In the genomic region with DNA sequence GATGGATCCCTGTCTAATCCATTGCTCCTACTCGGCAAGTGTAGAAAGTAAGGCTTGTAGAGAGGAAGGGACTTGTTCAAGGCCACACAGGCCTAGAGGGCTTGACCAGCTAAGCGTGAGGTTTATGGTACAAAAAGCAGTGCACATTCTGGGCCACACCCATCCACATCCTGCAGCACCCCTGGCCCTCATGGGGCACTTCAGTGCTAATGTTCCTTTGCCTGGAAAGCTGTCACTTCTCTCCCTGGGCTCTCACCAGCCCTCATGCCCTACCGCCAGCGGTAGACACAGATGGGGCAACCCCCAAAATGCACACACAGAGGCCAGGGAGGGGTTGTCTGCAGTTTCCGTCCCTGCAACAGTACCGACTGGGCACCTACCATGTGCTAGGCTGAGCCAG, we compare ENCODE assay signal across 24 cellular contexts. TPM values are rescaled to one million over a fixed set of nuclear protein-coding genes. Genes with fewer than 3 reads are reported as not detected.
A peak's percentile ranks its signal among the peaks of the same experiment; 100 is the strongest.
DNase-seq lines count a peak whose midpoint lies in the region; ATAC-seq and TF ChIP-seq lines count a peak whose summit lies in the region.
"Had no signal": no experiment of that assay in that cellular context is flagged by ENCODE, and none has a peak within 500 bp of the region (broad histone marks: within the 10 kb centered on the region; RNA-seq: fewer than 3 reads in every experiment).

No MANE protein-coding gene starts in this region.

- no peak overlapping the region for H2AFZ ChIP-seq in Karpas-422 (ENCODE audit: low read length)
- H2AFZ ChIP-seq: GM23248, neural progenitor cell had no signal

- peaks cover 70% of the 10 kb centered on the region for H3K4me1 Mint-ChIP-seq in activated CD8-positive, alpha-beta T cell treated with anti-CD3 and anti-CD28 coated beads, Interleukin-2, amount 10 ng/mL, durations not matched to agents 7 days and 5 days (ENCODE audit: low read depth)
- H3K4me1 Mint-ChIP-seq in activated CD8-positive, alpha-beta T cell treated with anti-CD3 and anti-CD28 coated beads for 36 hours (ENCODE audit: low read depth) = peaks cover 26% of the 10 kb centered on the region
- H3K4me1 Mint-ChIP-seq in brain = peaks cover 26% of the 10 kb centered on the region

- no peak for ATAC-seq in activated CD8-positive, alpha-beta T cell treated with anti-CD3 and anti-CD28 coated beads, Interleukin-2, amount 10 ng/mL, durations not matched to agents 7 days and 5 days
- no peak for ATAC-seq in activated CD8-positive, alpha-beta T cell treated with anti-CD3 and anti-CD28 coated beads for 36 hours
- ATAC-seq: activated CD8-positive, alpha-beta memory T cell treated with anti-CD3 and anti-CD28 coated beads, Interleukin-2, amount 10 ng/mL, durations not matched to agents 7 days and 5 days; activated T-cell treated with anti-CD3 and anti-CD28 coated beads, Interleukin-2, amount 50 U/mL, for 72 hours; right cardiac atrium had no signal

- no peaks in the 10 kb centered on the region for H3K9me3 ChIP-seq in Karpas-422 (ENCODE audit: low read length)
- H3K9me3 ChIP-seq: breast epithelium, SK-N-SH, suprapubic skin had no signal

- peak overlapping the region; percentile 25 for H3K4me3 Mint-ChIP-seq in activated CD8-positive, alpha-beta T cell treated with anti-CD3 and anti-CD28 coated beads, Interleukin-2, amount 10 ng/mL, durations not matched to agents 7 days and 5 days
- no peak overlapping the region for H3K4me3 Mint-ChIP-seq in activated CD8-positive, alpha-beta T cell treated with anti-CD3 and anti-CD28 coated beads for 36 hours
- H3K4me3 Mint-ChIP-seq in brain = no peak overlapping the region
- H3K4me3 Mint-ChIP-seq: activated CD8-positive, alpha-beta memory T cell treated with anti-CD3 and anti-CD28 coated beads, Interleukin-2, amount 10 ng/mL, durations not matched to agents 7 days and 5 days; activated T-cell treated with anti-CD3 and anti-CD28 coated beads, Interleukin-2, amount 50 U/mL, for 72 hours; CD8-positive, alpha-beta memory T cell; immature natural killer cell; neural progenitor cell had no signal

- peak overlapping the region; percentile 97 for H3K27ac Mint-ChIP-seq in activated CD8-positive, alpha-beta T cell treated with anti-CD3 and anti-CD28 coated beads, Interleukin-2, amount 10 ng/mL, durations not matched to agents 7 days and 5 days
- no peak overlapping the region for H3K27ac Mint-ChIP-seq in activated CD8-positive, alpha-beta T cell treated with anti-CD3 and anti-CD28 coated beads for 36 hours
- H3K27ac Mint-ChIP-seq in brain = peak overlapping the region in 3 of 5 experiments; percentile 2 to 73 (median 72)
- H3K27ac Mint-ChIP-seq: activated T-cell treated with anti-CD3 and anti-CD28 coated beads, Interleukin-2, amount 50 U/mL, for 72 hours; CD8-positive, alpha-beta memory T cell; immature natural killer cell had no signal

- H3K36me3 ChIP-seq in Karpas-422 (ENCODE audit: insufficient read depth, low read length) = peaks cover 17% of the 10 kb centered on the region
- H3K36me3 ChIP-seq: breast epithelium, neural progenitor cell, suprapubic skin had no signal

- peaks cover 65% of the 10 kb centered on the region for H3K79me2 ChIP-seq in Karpas-422 (ENCODE audit: low read length)

- H3K27me3 Mint-ChIP-seq in activated CD8-positive, alpha-beta T cell treated with anti-CD3 and anti-CD28 coated beads, Interleukin-2, amount 10 ng/mL, durations not matched to agents 7 days and 5 days (ENCODE audit: low read depth) = no peaks in the 10 kb centered on the region
- no peaks in the 10 kb centered on the region for H3K27me3 Mint-ChIP-seq in activated CD8-positive, alpha-beta T cell treated with anti-CD3 and anti-CD28 coated beads for 36 hours
- H3K27me3 Mint-ChIP-seq in brain = no peaks in the 10 kb centered on the region

- peak overlapping the region; percentile 93 for H3K9ac ChIP-seq in Karpas-422 (ENCODE audit: low read length)
- H3K9ac ChIP-seq: GM23248, neural progenitor cell, SK-N-SH had no signal

- peaks cover 7% of the 10 kb centered on the region; the same call in 1 of the 2 replicates for H4K20me1 ChIP-seq in Karpas-422 (ENCODE audit: insufficient read depth, low read depth, low read length)

- peak overlapping the region; percentile 94 for H3K4me2 ChIP-seq in Karpas-422 (ENCODE audit: low read depth, low read length, poor library complexity, severe bottlenecking)
- H3K4me2 ChIP-seq: neural progenitor cell, SK-N-SH had no signal

- POLR2A ChIA-PET in activated CD8-positive, alpha-beta T cell treated with anti-CD3 and anti-CD28 coated beads, Interleukin-2, amount 10 ng/mL, durations not matched to agents 7 days and 5 days (lab: Charles Lee) = interaction anchor here (0.6 kb wide), 1 partner anchor 37 kb away, joined by 3 read pairs; no protein-coding TSS in a partner anchor
- POLR2A ChIA-PET in activated CD8-positive, alpha-beta T cell treated with anti-CD3 and anti-CD28 coated beads for 36 hours (lab: Charles Lee) = interaction anchor here (1.2 kb wide), 1 partner anchor 73 kb away, joined by 4 read pairs; no protein-coding TSS in a partner anchor

- in situ Hi-C loops in GM13976 (cut with MboI; ENCODE audit: low sequenced_read_pairs, unreplicated experiment) = no loop called here

- no peaks in the 10 kb centered on the region for H3K9me3 Mint-ChIP-seq in activated CD8-positive, alpha-beta T cell treated with anti-CD3 and anti-CD28 coated beads, Interleukin-2, amount 10 ng/mL, durations not matched to agents 7 days and 5 days (ENCODE audit: insufficient read depth)
- H3K9me3 Mint-ChIP-seq in activated CD8-positive, alpha-beta T cell treated with anti-CD3 and anti-CD28 coated beads for 36 hours = no peaks in the 10 kb centered on the region
- H3K9me3 Mint-ChIP-seq in brain = peaks cover 0 to 3% (median 0%) of the 10 kb centered on the region in 5 experiments
- H3K9me3 Mint-ChIP-seq: activated T-cell treated with anti-CD3 and anti-CD28 coated beads, Interleukin-2, amount 50 U/mL, for 72 hours; immature natural killer cell; neural progenitor cell had no signal

- intact Hi-C loops in activated CD8-positive, alpha-beta T cell treated with anti-CD3 and anti-CD28 coated beads for 36 hours (cut with micrococcal nuclease) = no loop called here

- no peak for TF ChIP-seq CTCF in activated CD8-positive, alpha-beta T cell treated with anti-CD3 and anti-CD28 coated beads for 36 hours (IDR thresholded peaks at IDR 0.05)
- no peak for TF ChIP-seq CTCF in brain (conservative IDR thresholded peaks at IDR 0.05)
- TF ChIP-seq CTCF in GM13976 (IDR thresholded peaks at IDR 0.05; ENCODE audit: borderline replicate concordance, control extremely low read depth, extremely low read depth, insufficient read depth, missing control alignments) = no peak

- H3K9me2 ChIP-seq in Karpas-422 (replicated peaks; ENCODE audit: insufficient read depth, low read length) = no peaks in the 10 kb centered on the region
- H3K9me2 ChIP-seq: SK-N-SH had no signal

- H3K4me3 ChIP-seq in Karpas-422 (ENCODE audit: low read length) = peak overlapping the region; percentile 81
- H3K4me3 ChIP-seq: breast epithelium, GM23248, neural progenitor cell, suprapubic skin had no signal

- H3K27ac ChIP-seq in Karpas-422 (ENCODE audit: low read length) = peak overlapping the region; percentile 99
- H3K27ac ChIP-seq: breast epithelium, GM23248, neural progenitor cell had no signal

- no peaks in the 10 kb centered on the region for H3K27me3 ChIP-seq in Karpas-422 (ENCODE audit: low read length)
- H3K27me3 ChIP-seq: breast epithelium, neural progenitor cell, suprapubic skin had no signal

- H3K4me1 ChIP-seq in Karpas-422 (ENCODE audit: low read length) = peaks cover 93% of the 10 kb centered on the region
- H3K4me1 ChIP-seq: breast epithelium had no signal

- CTCF ChIA-PET in activated CD8-positive, alpha-beta T cell treated with anti-CD3 and anti-CD28 coated beads, Interleukin-2, amount 10 ng/mL, durations not matched to agents 7 days and 5 days (lab: Charles Lee) = interaction anchor here (0.8 kb wide), 1 partner anchor 37 kb away, joined by 3 read pairs; no protein-coding TSS in a partner anchor
- CTCF ChIA-PET in activated CD8-positive, alpha-beta T cell treated with anti-CD3 and anti-CD28 coated beads for 36 hours (lab: Charles Lee) = interaction anchor here (0.9 kb wide), 1 partner anchor 16 kb away, joined by 3 read pairs; no protein-coding TSS in a partner anchor

- no peak for DNase-seq in activated CD8-positive, alpha-beta T cell treated with anti-CD3 and anti-CD28 coated beads, Interleukin-2, amount 10 ng/mL, durations not matched to agents 7 days and 5 days
- DNase-seq in activated CD8-positive, alpha-beta T cell treated with anti-CD3 and anti-CD28 coated beads for 36 hours = no peak
- peak; percentile 86 for DNase-seq in Karpas-422
- DNase-seq in NCI-H128 (lab: John Stamatoyannopoulos, UW; ENCODE audit: unreplicated experiment) = no peak
- DNase-seq in NCI-H187 treated with DMSO at 0.1 percent for 48 hours (lab: John Stamatoyannopoulos, UW) = no peak
- no peak for DNase-seq in GM13976 (ENCODE audit: low spot score)
- no peak for DNase-seq in amygdala (lab: John Stamatoyannopoulos, UW)
- DNase-seq: activated CD4-positive, alpha-beta T cell treated with anti-CD3 and anti-CD28 coated beads for 48 hours; activated CD8-positive, alpha-beta memory T cell treated with anti-CD3 and anti-CD28 coated beads, Interleukin-2, amount 10 ng/mL, durations not matched to agents 7 days and 5 days; activated naive CD4-positive, alpha-beta T cell treated with Interleukin-2 at 50 U/mL for 16 hours; activated T-cell treated with anti-CD3 and anti-CD28 coated beads, Interleukin-2, amount 50 U/mL, for 72 hours; amniotic stem cell; CD8-positive, alpha-beta memory T cell; GM23248; hypothalamus; immature natural killer cell; NCI-H1105; NCI-H774; SK-N-SH had no signal

- H3K36me3 Mint-ChIP-seq in activated CD8-positive, alpha-beta T cell treated with anti-CD3 and anti-CD28 coated beads, Interleukin-2, amount 10 ng/mL, durations not matched to agents 7 days and 5 days (ENCODE audit: low read depth) = peaks cover 13% of the 10 kb centered on the region
- H3K36me3 Mint-ChIP-seq in activated CD8-positive, alpha-beta T cell treated with anti-CD3 and anti-CD28 coated beads for 36 hours (ENCODE audit: low read depth) = no peaks in the 10 kb centered on the region
- H3K36me3 Mint-ChIP-seq in brain = no peaks in the 10 kb centered on the region
- H3K36me3 Mint-ChIP-seq: CD8-positive, alpha-beta memory T cell; immature natural killer cell; neural progenitor cell had no signal

RNA-seq across cellular contexts. Expression of gene MGAT3, which starts 7.1 kb away (rescaled TPM):
- 10 to 100 TPM in 1 of 2 experiments, 1 to 10 TPM in 1; 9.1 to 10.0 TPM for total RNA-seq in activated CD8-positive, alpha-beta T cell treated with anti-CD3 and anti-CD28 coated beads, Interleukin-2, amount 10 ng/mL, durations not matched to agents 7 days and 5 days
- 1 to 10 TPM in 1 of 2 experiments, under 1 TPM in 1; 0.90 to 1.9 TPM for total RNA-seq in activated CD8-positive, alpha-beta T cell treated with anti-CD3 and anti-CD28 coated beads for 36 hours
- 34.8 and 52.7 TPM in 2 replicates for total RNA-seq in Karpas-422 (2014; rRNA removed; shearing (Covaris generic); ENCODE audit: low replicate concordance)
- polyA plus RNA-seq in brain (ENCODE audit: insufficient read depth, low read depth, low replicate concordance) = 19.3 TPM
- total RNA-seq: GM23248 had no signal
- polyA plus RNA-seq: GM23248, immature natural killer cell had no signal

RNA-seq across cellular contexts. Expression of gene TAB1, which starts 50.1 kb away (rescaled TPM):
- total RNA-seq in activated CD8-positive, alpha-beta T cell treated with anti-CD3 and anti-CD28 coated beads, Interleukin-2, amount 10 ng/mL, durations not matched to agents 7 days and 5 days = 10 to 100 TPM; 27.0 to 28.5 TPM
- 10 to 100 TPM; 21.6 to 22.8 TPM for total RNA-seq in activated CD8-positive, alpha-beta T cell treated with anti-CD3 and anti-CD28 coated beads for 36 hours
- total RNA-seq in Karpas-422 (2014; rRNA removed; shearing (Covaris generic); ENCODE audit: low replicate concordance) = 11.0 and 15.9 TPM in 2 replicates
- polyA plus RNA-seq in brain (ENCODE audit: insufficient read depth, low read depth, low replicate concordance) = 34.5 TPM

RNA-seq across cellular contexts. Expression of gene MIEF1, which starts 52.4 kb away (rescaled TPM):
- total RNA-seq in activated CD8-positive, alpha-beta T cell treated with anti-CD3 and anti-CD28 coated beads, Interleukin-2, amount 10 ng/mL, durations not matched to agents 7 days and 5 days = 10 to 100 TPM; 37.9 to 38.2 TPM
- 10 to 100 TPM; 48.2 to 51.1 TPM for total RNA-seq in activated CD8-positive, alpha-beta T cell treated with anti-CD3 and anti-CD28 coated beads for 36 hours
- total RNA-seq in Karpas-422 (2014; rRNA removed; shearing (Covaris generic); ENCODE audit: low replicate concordance) = 23.2 and 25.0 TPM in 2 replicates
- 22.5 TPM for polyA plus RNA-seq in brain (ENCODE audit: insufficient read depth, low read depth, low replicate concordance)
